20 cellular contexts compared by ENCODE assay signal in the genomic region with DNA sequence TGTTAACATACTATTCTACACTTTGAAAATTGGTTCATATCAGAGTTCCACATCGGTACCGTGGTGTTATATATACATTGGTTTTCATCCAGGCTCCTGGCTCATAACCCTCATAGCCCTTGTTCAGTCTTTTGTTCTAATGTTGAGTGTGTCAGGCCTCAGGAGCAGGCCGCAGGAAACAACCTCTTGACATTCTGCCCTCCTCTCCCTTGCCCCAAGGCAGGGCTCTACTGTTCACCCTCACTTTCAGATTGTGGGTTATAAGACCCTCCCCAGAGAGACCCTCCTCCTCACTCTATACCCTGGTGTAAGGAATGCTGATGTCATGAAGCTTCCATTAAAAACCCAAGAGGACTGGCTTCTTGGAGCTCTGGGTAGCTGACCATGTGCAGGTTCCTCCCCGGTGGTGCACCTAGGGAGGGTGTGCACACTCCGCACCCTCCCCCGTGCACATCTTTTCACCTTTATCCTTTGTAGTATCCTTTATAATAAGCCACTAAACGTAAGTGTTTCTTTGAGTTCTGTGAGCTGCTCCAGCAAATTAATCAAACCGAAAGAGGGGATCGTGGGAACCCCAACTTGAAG. TPM values are rescaled to one million over a fixed set of nuclear protein-coding genes. Genes with fewer than 3 reads are reported as not detected.
DNase-seq lines count a peak whose midpoint lies in the region; ATAC-seq and TF ChIP-seq lines count a peak whose summit lies in the region.
"Had no signal": no experiment of that assay in that cellular context is flagged by ENCODE, and none has a peak within 500 bp of the region (broad histone marks: within the 10 kb centered on the region; RNA-seq: fewer than 3 reads in every experiment).

No MANE protein-coding gene starts in this region.

- H3K27ac ChIP-seq in trophoblast cell (ENCODE audit: low read depth, low read length) (no peak overlapping the region), right lobe of liver (no peak overlapping the region)
- H3K27ac ChIP-seq: pancreas had no signal

- no peak overlapping the region for H3K23ac ChIP-seq in trophoblast cell (ENCODE audit: low read length)

- no peak overlapping the region for H3K4me3 Mint-ChIP-seq in activated T-cell treated with anti-CD3 and anti-CD28 coated beads, Interleukin-2, amount 50 U/mL, for 24 hours
- H3K4me3 Mint-ChIP-seq in chondrocyte (ENCODE audit: unreplicated experiment) = peak overlapping the region; percentile 30
- H3K4me3 Mint-ChIP-seq: HFFc6; stimulated activated memory B cell treated with anti-CD40 and anti-IgM and Interleukin-4, amounts not matched to agents 10 μg/mL and 1 μg/mL and 100 μg/mL, for 72 hours had no signal

- H3K4me1 Mint-ChIP-seq in activated T-cell treated with anti-CD3 and anti-CD28 coated beads, Interleukin-2, amount 50 U/mL, for 24 hours (ENCODE audit: low read depth) = peaks cover 43% of the 10 kb centered on the region
- peaks cover 12% of the 10 kb centered on the region for H3K4me1 Mint-ChIP-seq in chondrocyte (ENCODE audit: low read depth)

- WGBS in trophoblast cell (ENCODE audit: extremely low coverage, insufficient coverage, insufficient read length) = no CpG with 5 or more reads among the region's 9 CpGs
- 86% methylated on average over 7 of the region's 9 CpGs for WGBS in right lobe of liver (ENCODE audit: insufficient coverage, low coverage, low lambda C conversion rate, missing lambda C conversion rate)

- H3K79me2 ChIP-seq in trophoblast cell (ENCODE audit: control insufficient read depth, insufficient read depth, low read length, poor library complexity) = peaks cover 5% of the 10 kb centered on the region

- H3K4me3 ChIP-seq in trophoblast cell (ENCODE audit: low read depth, low read length) (no peak overlapping the region), right lobe of liver (no peak overlapping the region)
- H3K4me3 ChIP-seq: pancreas had no signal

- DNase-seq in activated T-cell treated with anti-CD3 and anti-CD28 coated beads, Interleukin-2, amount 50 U/mL, for 24 hours = no peak
- no peak for DNase-seq in activated T-cell treated with anti-CD3 and anti-CD28 coated beads, Interleukin-2, amount 50 U/mL, for 1 hour
- DNase-seq in HuH-7 (ENCODE audit: low spot score) (peak; percentile 56), chondrocyte (ENCODE audit: low spot score) (no peak), trophoblast cell (peak in 1 of 2 donors; percentile 44), right lobe of liver (no peak), NCI-H1105 (lab: John Stamatoyannopoulos, UW) (no peak)
- DNase-seq: activated CD4-positive, alpha-beta T cell treated with anti-CD3 and anti-CD28 coated beads, Interleukin-2, amount 50 U/mL, for 1 hour; activated effector memory CD4-positive, alpha-beta T cell treated with anti-CD3 and anti-CD28 coated beads, Interleukin-2, amount 50 U/mL, for 16 hours; DMS 273 treated with DMSO at 0.1 percent for 48 hours; HFFc6; kidney glomerular epithelial cell; midbrain; NCI-H1092; NCI-H2171 treated with DMSO at 0.1 percent for 48 hours; pancreas; Right ventricle myocardium superior; small intestine had no signal

- H2BK12ac ChIP-seq in trophoblast cell (ENCODE audit: low read length) = no peak overlapping the region

- H2AFZ ChIP-seq in trophoblast cell (ENCODE audit: insufficient read depth, low read length, poor library complexity) = no peak overlapping the region

- intact Hi-C loops in right lobe of liver (cut with DNase I) = no loop called here

- peaks cover 11% of the 10 kb centered on the region for H3K79me1 ChIP-seq in trophoblast cell (ENCODE audit: low read length)

- no peak for ATAC-seq in right lobe of liver
- ATAC-seq in HG03135 (IDR thresholded peaks at IDR 0.05; ENCODE audit: unreplicated experiment) = no peak
- ATAC-seq: pancreas; stimulated activated memory B cell treated with anti-CD40 and anti-IgM and Interleukin-4, amounts not matched to agents 10 μg/mL and 1 μg/mL and 100 μg/mL, for 72 hours had no signal

- peaks cover 4% of the 10 kb centered on the region for H3K27me3 Mint-ChIP-seq in activated T-cell treated with anti-CD3 and anti-CD28 coated beads, Interleukin-2, amount 50 U/mL, for 24 hours
- no peaks in the 10 kb centered on the region for H3K27me3 Mint-ChIP-seq in chondrocyte (ENCODE audit: low read depth)
- H3K27me3 Mint-ChIP-seq: stimulated activated memory B cell treated with anti-CD40 and anti-IgM and Interleukin-4, amounts not matched to agents 10 μg/mL and 1 μg/mL and 100 μg/mL, for 72 hours had no signal

- H3K14ac ChIP-seq in trophoblast cell (ENCODE audit: low read length) = no peak overlapping the region

- peak overlapping the region; percentile 16 for H3K27ac Mint-ChIP-seq in activated T-cell treated with anti-CD3 and anti-CD28 coated beads, Interleukin-2, amount 50 U/mL, for 24 hours
- H3K27ac Mint-ChIP-seq in chondrocyte (ENCODE audit: unreplicated experiment) = no peak overlapping the region
- H3K27ac Mint-ChIP-seq: HFFc6; stimulated activated memory B cell treated with anti-CD40 and anti-IgM and Interleukin-4, amounts not matched to agents 10 μg/mL and 1 μg/mL and 100 μg/mL, for 72 hours had no signal

- H2BK5ac ChIP-seq in trophoblast cell (ENCODE audit: low read depth, low read length, poor library complexity) = no peak overlapping the region

- TF ChIP-seq CTCF in chondrocyte (IDR thresholded peaks at IDR 0.05) (no peak), right lobe of liver (IDR thresholded peaks at IDR 0.05) (no peak)

- H3K4me2 ChIP-seq in trophoblast cell (ENCODE audit: low read length) = no peak overlapping the region

- H2BK120ac ChIP-seq in trophoblast cell (ENCODE audit: insufficient read depth, low read length, poor library complexity) = peak overlapping the region; percentile 11

- H3K18ac ChIP-seq in trophoblast cell (ENCODE audit: low read length) = no peak overlapping the region

- no peak overlapping the region for H4K12ac ChIP-seq in trophoblast cell (ENCODE audit: low read depth, low read length)

- H3K9me3 Mint-ChIP-seq in activated T-cell treated with anti-CD3 and anti-CD28 coated beads, Interleukin-2, amount 50 U/mL, for 24 hours = no peaks in the 10 kb centered on the region
- no peaks in the 10 kb centered on the region for H3K9me3 Mint-ChIP-seq in chondrocyte (ENCODE audit: low read depth)
- H3K9me3 Mint-ChIP-seq: HFFc6; stimulated activated memory B cell treated with anti-CD40 and anti-IgM and Interleukin-4, amounts not matched to agents 10 μg/mL and 1 μg/mL and 100 μg/mL, for 72 hours had no signal

- no peak overlapping the region for H4K91ac ChIP-seq in trophoblast cell (ENCODE audit: low read depth, low read length)

- H4K8ac ChIP-seq in trophoblast cell (ENCODE audit: low read depth, low read length) = no peak overlapping the region

- H3K36me3 ChIP-seq in trophoblast cell (ENCODE audit: control insufficient read depth in 1 of 2, insufficient read depth in 2 of 2, low read length in 2 of 2) (peaks cover 8 to 13% of the 10 kb centered on the region in 2 experiments), right lobe of liver (no peaks in the 10 kb centered on the region)
- H3K36me3 ChIP-seq: pancreas had no signal

- TF ChIP-seq POLR2A in right lobe of liver (IDR thresholded peaks at IDR 0.05) = no peak

- no peak overlapping the region for H2AK5ac ChIP-seq in trophoblast cell (ENCODE audit: low read length)

- no peaks in the 10 kb centered on the region for H3K9me3 ChIP-seq in trophoblast cell (ENCODE audit: insufficient read depth, low read depth, low read length)
- H3K9me3 ChIP-seq in right lobe of liver = no peaks in the 10 kb centered on the region
- H3K9me3 ChIP-seq: pancreas had no signal

- H3K27me3 ChIP-seq in trophoblast cell (ENCODE audit: insufficient read depth, low read length) (peaks cover 3% of the 10 kb centered on the region), right lobe of liver (no peaks in the 10 kb centered on the region)
- H3K27me3 ChIP-seq: pancreas had no signal

- H3K9ac ChIP-seq in trophoblast cell (ENCODE audit: low read length) = no peak overlapping the region

- peaks cover 2% of the 10 kb centered on the region for H3K36me3 Mint-ChIP-seq in activated T-cell treated with anti-CD3 and anti-CD28 coated beads, Interleukin-2, amount 50 U/mL, for 24 hours (ENCODE audit: low read depth)
- no peaks in the 10 kb centered on the region for H3K36me3 Mint-ChIP-seq in chondrocyte (ENCODE audit: low read depth)
- H3K36me3 Mint-ChIP-seq: stimulated activated memory B cell treated with anti-CD40 and anti-IgM and Interleukin-4, amounts not matched to agents 10 μg/mL and 1 μg/mL and 100 μg/mL, for 72 hours had no signal

- H3K4ac ChIP-seq in trophoblast cell (ENCODE audit: low read depth, low read length) = no peak overlapping the region

- H3K4me1 ChIP-seq in trophoblast cell (ENCODE audit: control insufficient read depth in 1 of 2, insufficient read depth in 2 of 2, low read length in 2 of 2) (peaks cover 11 to 19% of the 10 kb centered on the region in 2 experiments), right lobe of liver (peaks cover 0 to 7% (median 0%) of the 10 kb centered on the region in 4 donors)

RNA-seq across cellular contexts. Expression of a gene that starts 12.1 kb away (rescaled TPM):
- total RNA-seq in chondrocyte = 19.8 to 30.0 TPM (median 28.4 TPM) in 3 replicates
- polyA plus RNA-seq in trophoblast cell (2013) = 85.6 and 93.4 TPM in 2 replicates
- total RNA-seq in right lobe of liver = 10 to 100 TPM; 10.9 to 17.9 (median 14.5) TPM

RNA-seq across cellular contexts. Expression of a gene that starts 26.3 kb away (rescaled TPM):
- total RNA-seq in chondrocyte (40.0 to 51.8 TPM (median 47.8 TPM) in 3 replicates), right lobe of liver (10 to 100 TPM in 4 of 6 experiments, 1 to 10 TPM in 2; 7.7 to 14.1 (median 10.4) TPM)
- 20.5 and 20.9 TPM in 2 replicates for polyA plus RNA-seq in trophoblast cell (2013)

RNA-seq across cellular contexts. Expression of a gene that starts 37.9 kb away (rescaled TPM):
- 48.8 to 67.7 TPM (median 63.4 TPM) in 3 replicates for total RNA-seq in chondrocyte
- 45.2 and 45.7 TPM in 2 replicates for polyA plus RNA-seq in trophoblast cell (2013)
- 100 to 1,000 TPM in 2 of 6 experiments, 10 to 100 TPM in 4; 70.5 to 216 (median 97.9) TPM for total RNA-seq in right lobe of liver

RNA-seq across cellular contexts. Expression of a gene that starts 49.1 kb away (rescaled TPM):
- total RNA-seq in chondrocyte = 34.0 to 38.3 TPM (median 36.1 TPM) in 3 replicates
- 22.3 and 22.9 TPM in 2 replicates for polyA plus RNA-seq in trophoblast cell (2013)
- total RNA-seq in right lobe of liver = 10 to 100 TPM; 24.5 to 43.9 (median 28.5) TPM

RNA-seq across cellular contexts. Expression of a gene that starts 58.0 kb away (rescaled TPM):
- 2.0 to 5.6 TPM (median 4.9 TPM) in 3 replicates for total RNA-seq in chondrocyte
- 3.1 TPM in 2 replicates for polyA plus RNA-seq in trophoblast cell (2013)
- 1 to 10 TPM in 3 of 6 experiments, under 1 TPM in 3; 0.44 to 3.8 (median 1.3) TPM for total RNA-seq in right lobe of liver
